ENCODE assay signal across 16 cellular contexts in the genomic region with DNA sequence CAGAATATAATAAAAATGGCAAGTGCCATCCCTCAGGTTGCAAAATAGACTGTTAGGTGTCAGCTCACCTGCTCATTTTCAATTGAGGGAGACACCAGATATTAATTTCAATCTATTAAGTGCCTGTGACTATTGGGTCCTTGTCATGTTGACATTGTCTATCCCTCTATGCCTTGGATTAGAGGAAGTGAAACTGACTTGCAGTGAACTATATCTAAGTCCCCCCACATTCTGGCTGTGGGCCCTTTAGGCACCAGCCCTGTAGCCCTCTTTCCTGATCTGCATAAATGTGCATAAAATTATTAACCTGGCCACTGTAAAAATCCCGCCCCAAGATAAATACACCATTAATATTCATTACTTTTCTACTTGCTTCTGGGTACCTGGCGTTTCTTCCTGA.
DNase-seq lines count a peak whose midpoint lies in the region; ATAC-seq and TF ChIP-seq lines count a peak whose summit lies in the region.
"Had no signal": no experiment of that assay in that cellular context is flagged by ENCODE, and none has a peak within 500 bp of the region (broad histone marks: within the 10 kb centered on the region; RNA-seq: fewer than 3 reads in every experiment).

No MANE protein-coding gene starts in this region.

- POLR2A ChIA-PET in activated CD8-positive, alpha-beta T cell treated with anti-CD3 and anti-CD28 coated beads, Interleukin-2, amount 10 ng/mL, durations not matched to agents 7 days and 5 days (lab: Charles Lee): no interaction called here

- no peaks in the 10 kb centered on the region for H3K27me3 Mint-ChIP-seq in naive B cell
- H3K27me3 Mint-ChIP-seq in activated CD8-positive, alpha-beta T cell treated with anti-CD3 and anti-CD28 coated beads, Interleukin-2, amount 10 ng/mL, durations not matched to agents 7 days and 5 days (ENCODE audit: low read depth): no peaks in the 10 kb centered on the region
- H3K27me3 Mint-ChIP-seq: CD4-positive, alpha-beta T cell had no signal

- no peak for TF ChIP-seq EP300 in ovary (IDR thresholded peaks at IDR 0.05)

- TF ChIP-seq CTCF in ovary (IDR thresholded peaks at IDR 0.05): no peak

- peaks cover 2% of the 10 kb centered on the region for H3K4me1 ChIP-seq in ovary (ENCODE audit: insufficient read depth)

- no peaks in the 10 kb centered on the region for H3K36me3 ChIP-seq in ovary
- H3K36me3 ChIP-seq: cardiac muscle cell had no signal

- peak overlapping the region in 3 of 8 donors; percentile 11 to 68 (median 67) for H3K4me3 Mint-ChIP-seq in naive B cell
- no peak overlapping the region for H3K4me3 Mint-ChIP-seq in activated CD8-positive, alpha-beta T cell treated with anti-CD3 and anti-CD28 coated beads, Interleukin-2, amount 10 ng/mL, durations not matched to agents 7 days and 5 days
- H3K4me3 Mint-ChIP-seq: CD4-positive, alpha-beta T cell; GM23338; mesothelial cell of epicardium had no signal

- intact Hi-C loops in ovary (cut with DNase I): no loop called here

- TF ChIP-seq POLR2A in ovary (IDR thresholded peaks at IDR 0.05): no peak

- 93 to 97% (median 97%) methylated on average over 2 of the region's 2 CpGs for WGBS in ovary, 3 donors

- no peaks in the 10 kb centered on the region for H3K27me3 ChIP-seq in ovary
- H3K27me3 ChIP-seq: cardiac muscle cell had no signal

- H3K9me3 Mint-ChIP-seq in naive B cell: peaks cover 10 to 37% (median 18%) of the 10 kb centered on the region in 7 donors
- no peaks in the 10 kb centered on the region for H3K9me3 Mint-ChIP-seq in activated CD8-positive, alpha-beta T cell treated with anti-CD3 and anti-CD28 coated beads, Interleukin-2, amount 10 ng/mL, durations not matched to agents 7 days and 5 days (ENCODE audit: insufficient read depth)
- H3K9me3 Mint-ChIP-seq: CD4-positive, alpha-beta T cell; GM23338; mesothelial cell of epicardium had no signal

- no peak overlapping the region for H3K27ac ChIP-seq in ovary
- H3K27ac ChIP-seq: cardiac muscle cell, SK-N-MC had no signal

- H3K36me3 Mint-ChIP-seq in naive B cell: peaks cover 15 to 21% of the 10 kb centered on the region in 2 donors
- no peaks in the 10 kb centered on the region for H3K36me3 Mint-ChIP-seq in activated CD8-positive, alpha-beta T cell treated with anti-CD3 and anti-CD28 coated beads, Interleukin-2, amount 10 ng/mL, durations not matched to agents 7 days and 5 days (ENCODE audit: low read depth)
- H3K36me3 Mint-ChIP-seq: mesothelial cell of epicardium had no signal

- H3K9me3 ChIP-seq in ovary: no peaks in the 10 kb centered on the region

- CTCF ChIA-PET in activated CD8-positive, alpha-beta T cell treated with anti-CD3 and anti-CD28 coated beads, Interleukin-2, amount 10 ng/mL, durations not matched to agents 7 days and 5 days (lab: Charles Lee): no interaction called here

- ATAC-seq in GM19023 (IDR thresholded peaks at IDR 0.05; ENCODE audit: unreplicated experiment): peak; percentile 69
- ATAC-seq in HG02588 (IDR thresholded peaks at IDR 0.05; ENCODE audit: unreplicated experiment): peak; percentile 64
- ATAC-seq in HG03432 (IDR thresholded peaks at IDR 0.05; ENCODE audit: unreplicated experiment): peak; percentile 76
- ATAC-seq in naive B cell (ENCODE audit: low read depth in 2 of 2): peak; percentile 97 to 99
- ATAC-seq in GM19452 (IDR thresholded peaks at IDR 0.05; ENCODE audit: unreplicated experiment): no peak
- ATAC-seq in activated CD8-positive, alpha-beta T cell treated with anti-CD3 and anti-CD28 coated beads, Interleukin-2, amount 10 ng/mL, durations not matched to agents 7 days and 5 days: no peak
- ATAC-seq: activated CD4-positive, CD25-positive, alpha-beta regulatory T cell treated with anti-CD3 and anti-CD28 coated beads, Interleukin-2, amount 50 U/mL, for 24 hours; GM23338 had no signal

- DNase-seq in naive B cell (peak; percentile 60), midbrain (lab: John Stamatoyannopoulos, UW) (no peak), ovary (no peak)
- DNase-seq in activated CD8-positive, alpha-beta T cell treated with anti-CD3 and anti-CD28 coated beads, Interleukin-2, amount 10 ng/mL, durations not matched to agents 7 days and 5 days: no peak
- DNase-seq: CD4-positive, alpha-beta T cell; NCI-H524 treated with DMSO at 0.1 percent for 48 hours; stimulated activated CD4-positive, alpha-beta T cell treated with anti-CD3 and anti-CD28 coated beads, Interleukin-4, amount 100 ng/mL, for 1 hour had no signal

- no peak overlapping the region for H3K4me3 ChIP-seq in ovary
- H3K4me3 ChIP-seq: cardiac muscle cell, GM23338, SK-N-MC had no signal

- H3K27ac Mint-ChIP-seq in naive B cell: no peak overlapping the region
- H3K27ac Mint-ChIP-seq in activated CD8-positive, alpha-beta T cell treated with anti-CD3 and anti-CD28 coated beads, Interleukin-2, amount 10 ng/mL, durations not matched to agents 7 days and 5 days: no peak overlapping the region
- H3K27ac Mint-ChIP-seq: CD4-positive, alpha-beta T cell; GM23338; mesothelial cell of epicardium had no signal

- H3K4me1 Mint-ChIP-seq in naive B cell: peaks cover 28 to 49% (median 38%) of the 10 kb centered on the region in 3 donors
- H3K4me1 Mint-ChIP-seq in activated CD8-positive, alpha-beta T cell treated with anti-CD3 and anti-CD28 coated beads, Interleukin-2, amount 10 ng/mL, durations not matched to agents 7 days and 5 days (ENCODE audit: low read depth): no peaks in the 10 kb centered on the region

Comparison
In these comparisons a context has a peak if more than half of its experiments do, and no peak if none do; other contexts are left out.
1. ATAC-seq: peak in GM19023 (single experiment), HG02588 (single experiment), HG03432 (single experiment) and naive B cell (2 of 2); none in GM19452 (single experiment) and activated CD8-positive, alpha-beta T cell treated with anti-CD3 and anti-CD28 coated beads, Interleukin-2, amount 10 ng/mL, durations not matched to agents 7 days and 5 days (single experiment).